In genomic region chr19:55266404-55266803, GRCh38 we compare ENCODE assay signal across 1 cellular context.
TF ChIP-seq lines count a peak whose summit lies in the region.

No MANE protein-coding gene starts in this region.

TF ChIP-seq in HepG2, 621 proteins besides CTCF, POLR2A, EP300 and RAD21:
- no peak for TF ChIP-seq SMC3 (IDR thresholded peaks at IDR 0.05; ENCODE audit: low read length)
- TF ChIP-seq ATF7 (IDR thresholded peaks at IDR 0.05), result peak; percentile 80
- TF ChIP-seq ATF7 (CRISPR knock-in tag; IDR thresholded peaks at IDR 0.05), result no peak
- peak; percentile 87 for TF ChIP-seq CREB1 (IDR thresholded peaks at IDR 0.05)
- TF ChIP-seq CREB1 (CRISPR knock-in tag; IDR thresholded peaks at IDR 0.05), result no peak
